22 cellular contexts compared by ENCODE assay signal in the genomic region with DNA sequence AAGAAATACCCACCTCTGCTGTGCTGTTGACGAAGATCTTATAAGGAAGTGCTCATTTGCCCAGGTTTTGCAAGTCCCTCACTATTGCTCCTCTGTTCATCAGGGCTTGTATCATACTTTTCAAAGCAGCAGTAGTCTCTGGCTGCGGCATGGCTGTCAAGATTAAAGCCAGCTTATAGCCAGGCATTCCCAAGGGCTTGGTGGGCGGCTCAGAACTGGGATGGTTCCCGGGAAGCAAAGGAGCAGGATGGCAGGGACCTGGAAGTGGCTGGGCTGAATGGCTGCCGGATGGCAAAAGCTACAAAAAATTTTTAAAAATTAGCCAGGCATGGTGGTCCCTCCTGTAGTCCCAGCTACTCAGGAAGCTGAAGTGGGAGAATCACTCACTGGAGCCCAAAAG. TPM values are rescaled to one million over a fixed set of nuclear protein-coding genes. Genes with fewer than 3 reads are reported as not detected.
"Had no signal": no experiment of that assay in that cellular context is flagged by ENCODE, and none has a peak within 500 bp of the region (broad histone marks: within the 10 kb centered on the region; RNA-seq: fewer than 3 reads in every experiment).

No MANE protein-coding gene starts in this region.

- ATAC-seq: effector memory CD8-positive, alpha-beta T cell; left lobe of liver; naive thymus-derived CD8-positive, alpha-beta T cell; stimulated activated effector memory CD8-positive, alpha-beta T cell treated with anti-CD3 and anti-CD28 coated beads, Interleukin-12 subunit alpha, Interleukin-12 subunit beta, amount 100 ng/mL, for 72 hours had no signal

- H3K4me3 Mint-ChIP-seq: effector memory CD8-positive, alpha-beta T cell; naive thymus-derived CD8-positive, alpha-beta T cell; stimulated activated effector memory CD8-positive, alpha-beta T cell treated with anti-CD3 and anti-CD28 coated beads, Interleukin-12 subunit alpha, Interleukin-12 subunit beta, amount 100 ng/mL, for 72 hours; type B pancreatic cell had no signal

- H3K27me3 Mint-ChIP-seq: effector memory CD8-positive, alpha-beta T cell; naive thymus-derived CD8-positive, alpha-beta T cell; type B pancreatic cell had no signal

- H3K4me1 Mint-ChIP-seq: stimulated activated effector memory CD8-positive, alpha-beta T cell treated with anti-CD3 and anti-CD28 coated beads, Interleukin-12 subunit alpha, Interleukin-12 subunit beta, amount 100 ng/mL, for 72 hours had no signal

- H3K9me3 Mint-ChIP-seq: effector memory CD8-positive, alpha-beta T cell; stimulated activated effector memory CD8-positive, alpha-beta T cell treated with anti-CD3 and anti-CD28 coated beads, Interleukin-12 subunit alpha, Interleukin-12 subunit beta, amount 100 ng/mL, for 72 hours; type B pancreatic cell had no signal

- DNase-seq: cortex of kidney; effector memory CD8-positive, alpha-beta T cell; erythroblast; esophagus squamous epithelium; foreskin melanocyte; hypothalamus; mesendoderm; naive thymus-derived CD8-positive, alpha-beta T cell; sigmoid colon; stimulated activated CD4-positive, alpha-beta T cell treated with anti-CD3 and anti-CD28 coated beads, Interleukin-2, amount 100 ng/mL, for 24 hours; stimulated activated CD4-positive, alpha-beta T cell treated with anti-CD3 and anti-CD28 coated beads, Interleukin-4, amount 100 ng/mL, for 24 hours; stimulated activated naive CD4-positive, alpha-beta T cell treated with Interleukin-2 at 50 U/mL for 16 hours; stomach; thyroid gland had no signal

- H3K27ac Mint-ChIP-seq: effector memory CD8-positive, alpha-beta T cell had no signal

RNA-seq across cellular contexts. Expression of gene CD52, which starts 54.5 kb away (rescaled TPM):
- total RNA-seq: dermis microvascular lymphatic vessel endothelial cell, lung microvascular endothelial cell, myocyte, skeletal muscle tissue, temporal lobe had no signal
